In genomic region chr7:139673230-139673629, GRCh38 we compare ENCODE assay signal across 9 cellular contexts.
DNase-seq lines count a peak whose midpoint lies in the region; ATAC-seq and TF ChIP-seq lines count a peak whose summit lies in the region.
"Had no signal": no experiment of that assay in that cellular context is flagged by ENCODE, and none has a peak within 500 bp of the region (broad histone marks: within the 10 kb centered on the region; RNA-seq: fewer than 3 reads in every experiment).

No MANE protein-coding gene starts in this region.

- H3K36me3 ChIP-seq in H7 (replicated peaks; ENCODE audit: control insufficient read depth, insufficient read depth, low read length) (no peaks in the 10 kb centered on the region), PC-3 (ENCODE audit: low read depth, low read length) (peaks cover 19% of the 10 kb centered on the region; the same call in 1 of the 2 replicates), tibial nerve (no peaks in the 10 kb centered on the region), esophagus squamous epithelium (peaks cover 0 to 26% (median 0%) of the 10 kb centered on the region in 3 donors)

- H3K9me3 ChIP-seq in PC-3 (ENCODE audit: low read length) (no peaks in the 10 kb centered on the region), tibial nerve (no peaks in the 10 kb centered on the region), esophagus squamous epithelium (no peaks in the 10 kb centered on the region)

- H3K4me2 ChIP-seq in PC-3 (ENCODE audit: low read length) = peak overlapping the region; percentile 53

- peak overlapping the region; percentile 12 to 72 (median 38) for H3K27ac Mint-ChIP-seq in immature natural killer cell

- peak overlapping the region in 1 of 5 donors; percentile 53 for H3K4me3 Mint-ChIP-seq in immature natural killer cell
- H3K4me3 Mint-ChIP-seq: T-cell had no signal

- no peaks in the 10 kb centered on the region for H3K27me3 ChIP-seq in H7 (ENCODE audit: control insufficient read depth, insufficient read depth, low read length)
- no peaks in the 10 kb centered on the region for H3K27me3 ChIP-seq in PC-3 (ENCODE audit: low read length)
- H3K27me3 ChIP-seq in tibial nerve = no peaks in the 10 kb centered on the region
- no peaks in the 10 kb centered on the region for H3K27me3 ChIP-seq in esophagus squamous epithelium

- WGBS in tibial nerve, 2 donors = 80 to 85% methylated on average over 5 of the region's 5 CpGs
- WGBS in esophagus squamous epithelium, 2 donors = 76 to 82% methylated on average over 4 of the region's 5 CpGs

- intact Hi-C loops in PC-3 (cut with micrococcal nuclease) = loop anchor here (2.0 to 5.0 kb wide), 3 partner anchors 26 to 244 kb away; no protein-coding TSS in a partner anchor
- intact Hi-C loops in esophagus squamous epithelium (cut with DNase I) = no loop called here

- ATAC-seq in GM18520 (IDR thresholded peaks at IDR 0.05; ENCODE audit: unreplicated experiment) (peak; percentile 89), PC-3 (peak; percentile 11)

- H3K9ac ChIP-seq in PC-3 (ENCODE audit: low read length) = peak overlapping the region; percentile 96

- TSS peak; percentile 71 for BruUV-seq in PC-3 (replicated peaks; lab: Mats Ljungman, UMichigan)

- peaks cover 52 to 64% of the 10 kb centered on the region in 2 donors for H3K4me1 Mint-ChIP-seq in immature natural killer cell

- POLR2A ChIA-PET in PC-3 (lab: Charles Lee; ENCODE audit: unreplicated experiment) = no interaction called here

- TF ChIP-seq CTCF in PC-3 (conservative IDR thresholded peaks at IDR 0.05; ENCODE audit: low read depth, low read length) (no peak), tibial nerve (IDR thresholded peaks at IDR 0.05) (no peak), esophagus squamous epithelium (IDR thresholded peaks at IDR 0.05) (no peak)

- no peaks in the 10 kb centered on the region for H3K9me3 Mint-ChIP-seq in immature natural killer cell
- H3K9me3 Mint-ChIP-seq: T-cell had no signal

- peak overlapping the region; percentile 100 for H3K27ac ChIP-seq in PC-3 (ENCODE audit: low read length)
- peak overlapping the region in 1 of 4 donors; percentile 10 for H3K27ac ChIP-seq in tibial nerve
- peak overlapping the region in 1 of 4 donors; percentile 30 for H3K27ac ChIP-seq in esophagus squamous epithelium

- H3K4me1 ChIP-seq in PC-3 (ENCODE audit: insufficient read depth, low read length) (peaks cover 49% of the 10 kb centered on the region), tibial nerve (no peaks in the 10 kb centered on the region), esophagus squamous epithelium (peaks cover 0 to 9% (median 0%) of the 10 kb centered on the region in 3 donors)

- TF ChIP-seq POLR2A in tibial nerve (IDR thresholded peaks at IDR 0.05) (no peak), esophagus squamous epithelium (IDR thresholded peaks at IDR 0.05) (no peak)

- no peaks in the 10 kb centered on the region for H3K9me2 ChIP-seq in PC-3 (replicated peaks; ENCODE audit: low read length)

- CTCF ChIA-PET in PC-3 (lab: Charles Lee) = interaction anchor here (0.6 to 1.4 kb wide), 3 partner anchors 26 to 87 kb away, joined by 3 to 10 read pairs (median 5); no protein-coding TSS in a partner anchor

- peak; percentile 69 for DNase-seq in H7
- DNase-seq in PC-3 = peak; percentile 23
- no peak for DNase-seq in immature natural killer cell
- DNase-seq in epidermal melanocyte (ENCODE audit: insufficient read length, low spot score) = no peak
- DNase-seq in NCI-H1417 (lab: John Stamatoyannopoulos, UW) = no peak
- DNase-seq in tibial nerve (ENCODE audit: low spot score in 2 of 2) = no peak
- no peak for DNase-seq in esophagus squamous epithelium (lab: John Stamatoyannopoulos, UW)
- DNase-seq: T-cell had no signal

- H3K79me2 ChIP-seq in PC-3 (ENCODE audit: low read length) = peaks cover 67% of the 10 kb centered on the region

- peaks cover 10% of the 10 kb centered on the region for H3F3A ChIP-seq in PC-3 (ENCODE audit: low read length, unreplicated experiment)

- H3K36me3 Mint-ChIP-seq in immature natural killer cell = peaks cover 0 to 3% (median 0%) of the 10 kb centered on the region in 3 donors

- TF ChIP-seq EP300 in tibial nerve (IDR thresholded peaks at IDR 0.05) = no peak

- H3K27me3 Mint-ChIP-seq in immature natural killer cell (ENCODE audit: low read depth in 3 of 3) = peaks cover 1 to 3% (median 2%) of the 10 kb centered on the region in 3 donors
- H3K27me3 Mint-ChIP-seq: T-cell had no signal

- H2AFZ ChIP-seq in PC-3 (ENCODE audit: low read length) = no peak overlapping the region

- no peaks in the 10 kb centered on the region for H4K20me1 ChIP-seq in PC-3 (ENCODE audit: low read length)

- H3K4me3 ChIP-seq in H7 (ENCODE audit: insufficient read depth, low read depth, low read length) (no peak overlapping the region), PC-3 (ENCODE audit: low read length) (no peak overlapping the region), tibial nerve (no peak overlapping the region), esophagus squamous epithelium (no peak overlapping the region)

Comparison
In these comparisons a context has a peak if more than half of its experiments do, and no peak if none do; other contexts are left out.
1. DNase-seq: peak in H7 (single experiment) and PC-3 (single experiment); none in immature natural killer cell (0 of 3), epidermal melanocyte (single experiment), NCI-H1417 (0 of 3), tibial nerve (0 of 2) and esophagus squamous epithelium (single experiment).